In genomic region chr11:22703561-22703960, GRCh38 we compare ENCODE assay signal across 10 cellular contexts. TPM values are rescaled to one million over a fixed set of nuclear protein-coding genes. Genes with fewer than 3 reads are reported as not detected.
A peak's percentile ranks its signal among the peaks of the same experiment; 100 is the strongest.
DNase-seq lines count a peak whose midpoint lies in the region; ATAC-seq and TF ChIP-seq lines count a peak whose summit lies in the region.
"Had no signal": no experiment of that assay in that cellular context is flagged by ENCODE, and none has a peak within 500 bp of the region (broad histone marks: within the 10 kb centered on the region; RNA-seq: fewer than 3 reads in every experiment).

No MANE protein-coding gene starts in this region.

- H3K36me3 ChIP-seq in SK-N-SH (replicated peaks in 1 of 2; ENCODE audit: control insufficient read depth in 1 of 2, insufficient read depth in 2 of 2, low read length in 1 of 2) (no peaks in the 10 kb centered on the region), endocrine pancreas (ENCODE audit: control insufficient read depth, insufficient read depth, low read length) (no peaks in the 10 kb centered on the region)
- H3K36me3 ChIP-seq: upper lobe of left lung had no signal

- CTCF ChIA-PET in SK-N-SH (lab: Yijun Ruan, JAX) = no interaction called here

- no peaks in the 10 kb centered on the region for H3K9me2 ChIP-seq in SK-N-SH

- H4K20me1 ChIP-seq in SK-N-SH (ENCODE audit: insufficient read depth) = no peaks in the 10 kb centered on the region

- POLR2A ChIA-PET in SK-N-SH (lab: Yijun Ruan, JAX) = no interaction called here

- no peak for TF ChIP-seq EP300 in SK-N-SH (IDR thresholded peaks at IDR 0.05; ENCODE audit: borderline replicate concordance in 1 of 2, low read depth in 1 of 2, low read length in 1 of 2)

- no peaks in the 10 kb centered on the region for H3K9me3 ChIP-seq in SK-N-SH
- H3K9me3 ChIP-seq in endocrine pancreas (ENCODE audit: control insufficient read depth, low read length) = no peaks in the 10 kb centered on the region
- H3K9me3 ChIP-seq: upper lobe of left lung had no signal

- H2AFZ ChIP-seq in SK-N-SH (ENCODE audit: low read depth) = no peak overlapping the region

- WGBS in SK-N-SH (ENCODE audit: low lambda C conversion rate) = 66% methylated on average over 2 of the region's 2 CpGs

- TF ChIP-seq RAD21 in SK-N-SH (IDR thresholded peaks at IDR 0.05; ENCODE audit: low read length) = no peak

- H3K27me3 ChIP-seq in SK-N-SH (ENCODE audit: insufficient read depth) (no peaks in the 10 kb centered on the region), endocrine pancreas (ENCODE audit: control insufficient read depth, insufficient read depth, low read length) (no peaks in the 10 kb centered on the region)
- H3K27me3 ChIP-seq: upper lobe of left lung had no signal

- no peak overlapping the region for H3K4me3 ChIP-seq in SK-N-SH (ENCODE audit: low read depth in 2 of 2, low read length in 1 of 2)
- peak overlapping the region; percentile 73 for H3K4me3 ChIP-seq in endocrine pancreas (ENCODE audit: control insufficient read depth, insufficient read depth, low read length)
- H3K4me3 ChIP-seq: upper lobe of left lung had no signal

- no peak for ATAC-seq in SK-N-SH treated with all-trans-retinoic acid at 6 μM for 48 hours
- no peak for ATAC-seq in GM21423 (IDR thresholded peaks at IDR 0.05; ENCODE audit: unreplicated experiment)

- no peaks in the 10 kb centered on the region for H3K79me2 ChIP-seq in SK-N-SH (ENCODE audit: insufficient read depth)

- H3K9ac ChIP-seq in SK-N-SH (no peak overlapping the region), endocrine pancreas (ENCODE audit: control insufficient read depth, insufficient read depth, low read length) (no peak overlapping the region)

- H3K27ac ChIP-seq in SK-N-SH (ENCODE audit: low read depth in 2 of 2, low read length in 1 of 2) = 0 out of 4 replicates have a peak overlapping the region, but pooled peaks of 1 of the 2 experiments have one; percentile 12
- H3K27ac ChIP-seq: upper lobe of left lung had no signal

- DNase-seq in SK-N-SH (no peak), NCI-H345 (lab: John Stamatoyannopoulos, UW) (peak; percentile 96), pons (ENCODE audit: low spot score) (peak; percentile 76), SKM-1 (lab: John Stamatoyannopoulos, UW; ENCODE audit: unreplicated experiment) (no peak), activated gamma-delta T cell treated with Interleukin-2 at 50 U/mL for 16 hours (no peak)
- DNase-seq: activated effector memory CD4-positive, alpha-beta T cell treated with Interleukin-2 at 50 U/mL for 16 hours; upper lobe of left lung had no signal

- no peaks in the 10 kb centered on the region; a peak in 2 of 4 replicates for H3K4me1 ChIP-seq in SK-N-SH (ENCODE audit: control insufficient read depth in 1 of 2, insufficient read depth in 2 of 2, low read depth in 1 of 2, low read length in 1 of 2)
- peaks cover 34% of the 10 kb centered on the region for H3K4me1 ChIP-seq in endocrine pancreas (ENCODE audit: control insufficient read depth, insufficient read depth, low read length)
- H3K4me1 ChIP-seq: upper lobe of left lung had no signal

- H3K4me2 ChIP-seq in SK-N-SH = no peak overlapping the region

- no peaks in the 10 kb centered on the region for H3F3A ChIP-seq in SK-N-SH (replicated peaks; ENCODE audit: insufficient read depth)

- no peak for TF ChIP-seq CTCF in SK-N-SH (IDR thresholded peaks at IDR 0.05)

TF ChIP-seq in SK-N-SH treated with all-trans-retinoic acid at 6 μM for 48 hours, 23 proteins besides CTCF, POLR2A, EP300 and RAD21:
- TF ChIP-seq SNAI2 (CRISPR knock-in tag; IDR thresholded peaks at IDR 0.05) (0 out of 2 replicates have a peak, but pooled peaks have one; percentile 14), OSR1 (CRISPR knock-in tag; IDR thresholded peaks at IDR 0.05) (no peak), CREB5 (CRISPR knock-in tag; IDR thresholded peaks at IDR 0.05; ENCODE audit: low read depth) (peak; percentile 76; the same call in 1 of the 2 replicates), ISL1 (CRISPR knock-in tag; IDR thresholded peaks at IDR 0.05) (peak; percentile 62), TSHZ2 (CRISPR knock-in tag; IDR thresholded peaks at IDR 0.05) (no peak)

TF ChIP-seq in SK-N-SH, 30 proteins besides CTCF, POLR2A, EP300 and RAD21:
- TF ChIP-seq EZH2phosphoT487 (IDR thresholded peaks at IDR 0.05; ENCODE audit: borderline replicate concordance, low read depth) (no peak), NFIC (IDR thresholded peaks at IDR 0.05; ENCODE audit: borderline replicate concordance) (no peak), POLR2AphosphoS5 (IDR thresholded peaks at IDR 0.05; ENCODE audit: low read depth, low read length) (no peak), ELF1 (IDR thresholded peaks at IDR 0.05) (no peak), MXI1 (IDR thresholded peaks at IDR 0.05; ENCODE audit: low read depth, low read length) (no peak), GATA2 (CRISPR knock-in tag; IDR thresholded peaks at IDR 0.05) (no peak)
TF ChIP-seq in SK-N-SH: peak in this region for 0.

RNA-seq across cellular contexts. Expression of gene GAS2, which starts 37.1 kb away (rescaled TPM):
- 0.68 and 0.72 TPM in 2 replicates for polyA plus RNA-seq in SK-N-SH (2012; rRNA removed)
- 0.68 and 0.76 TPM in 2 replicates for polyA plus RNA-seq in SK-N-SH (2012; cell fraction: cytosol; rRNA removed)
- 0.58 and 0.81 TPM in 2 replicates for polyA plus RNA-seq in SK-N-SH (2012; cell fraction: nucleus; rRNA removed)

Comparison
In these comparisons a context has a peak if more than half of its experiments do, and no peak if none do; other contexts are left out.
1. DNase-seq: peak in NCI-H345 (single experiment) and pons (single experiment); none in SK-N-SH (single experiment), SKM-1 (single experiment) and activated gamma-delta T cell treated with Interleukin-2 at 50 U/mL for 16 hours (single experiment).